ENCODE assay signal across 11 cellular contexts in genomic region chr14:68733086-68733621, GRCh38. TPM values are rescaled to one million over a fixed set of nuclear protein-coding genes. Genes with fewer than 3 reads are reported as not detected.
DNase-seq lines count a peak whose midpoint lies in the region; ATAC-seq and TF ChIP-seq lines count a peak whose summit lies in the region.
"Had no signal": no experiment of that assay in that cellular context is flagged by ENCODE, and none has a peak within 500 bp of the region (broad histone marks: within the 10 kb centered on the region; RNA-seq: fewer than 3 reads in every experiment).

No MANE protein-coding gene starts in this region.

- H3K4me3 Mint-ChIP-seq in activated naive CD8-positive, alpha-beta T cell treated with anti-CD3 and anti-CD28 coated beads for 36 hours: peak overlapping the region; percentile 49
- H3K4me3 Mint-ChIP-seq: HFFc6 had no signal

- TF ChIP-seq POLR2A in vagina (IDR thresholded peaks at IDR 0.05): no peak

- no peaks in the 10 kb centered on the region for H3K9me3 Mint-ChIP-seq in activated naive CD8-positive, alpha-beta T cell treated with anti-CD3 and anti-CD28 coated beads for 36 hours
- H3K9me3 Mint-ChIP-seq: HFFc6 had no signal

- intact Hi-C loops in vagina (cut with DNase I): no loop called here

- no peaks in the 10 kb centered on the region for H3K9me3 ChIP-seq in vagina

- H3K27ac ChIP-seq in vagina: no peak overlapping the region

- H3K36me3 ChIP-seq in vagina: no peaks in the 10 kb centered on the region

- no peaks in the 10 kb centered on the region for H3K27me3 ChIP-seq in vagina

- DNase-seq in AG10803 (ENCODE audit: low read depth) (peak; percentile 21), medulla oblongata (ENCODE audit: extremely low spot score) (peak; percentile 76), vagina (ENCODE audit: extremely low spot score in 2 of 2) (no peak)
- DNase-seq in activated naive CD8-positive, alpha-beta T cell treated with anti-CD3 and anti-CD28 coated beads for 36 hours: peak; percentile 21
- DNase-seq in stimulated activated naive CD4-positive, alpha-beta T cell (lab: John Stamatoyannopoulos, UW): no peak
- DNase-seq: DND-41, HFFc6, NCI-H2081 had no signal

- H3K4me3 ChIP-seq in AG10803 (ENCODE audit: low read length) (no peak overlapping the region), vagina (no peak overlapping the region)

- TF ChIP-seq CTCF in AG10803 (conservative IDR thresholded peaks at IDR 0.05; ENCODE audit: low read length) (no peak), vagina (IDR thresholded peaks at IDR 0.05) (no peak)

- H3K4me1 ChIP-seq in vagina: peaks cover 36% of the 10 kb centered on the region

- no peaks in the 10 kb centered on the region for H3K27me3 Mint-ChIP-seq in activated naive CD8-positive, alpha-beta T cell treated with anti-CD3 and anti-CD28 coated beads for 36 hours

- peak overlapping the region; percentile 93 for H3K27ac Mint-ChIP-seq in activated naive CD8-positive, alpha-beta T cell treated with anti-CD3 and anti-CD28 coated beads for 36 hours
- H3K27ac Mint-ChIP-seq: HFFc6 had no signal

- peaks cover 54% of the 10 kb centered on the region for H3K4me1 Mint-ChIP-seq in activated naive CD8-positive, alpha-beta T cell treated with anti-CD3 and anti-CD28 coated beads for 36 hours

- no peaks in the 10 kb centered on the region for H3K36me3 Mint-ChIP-seq in activated naive CD8-positive, alpha-beta T cell treated with anti-CD3 and anti-CD28 coated beads for 36 hours

- ATAC-seq in HG02852 (IDR thresholded peaks at IDR 0.05; ENCODE audit: unreplicated experiment) (peak; percentile 54), HG02759 (IDR thresholded peaks at IDR 0.05; ENCODE audit: unreplicated experiment) (no peak), GM21619 (IDR thresholded peaks at IDR 0.05; ENCODE audit: unreplicated experiment) (no peak)

RNA-seq across cellular contexts. Expression of gene ZFP36L1, which starts 59.7 kb away (rescaled TPM):
- 10 to 100 TPM; 84.4 to 86.2 TPM for total RNA-seq in activated naive CD8-positive, alpha-beta T cell treated with anti-CD3 and anti-CD28 coated beads for 36 hours
- total RNA-seq in vagina: 1,405 TPM

Comparison
In these comparisons a context has a peak if more than half of its experiments do, and no peak if none do; other contexts are left out.
1. DNase-seq: peak in AG10803 (single experiment), activated naive CD8-positive, alpha-beta T cell treated with anti-CD3 and anti-CD28 coated beads for 36 hours (single experiment) and medulla oblongata (single experiment); none in stimulated activated naive CD4-positive, alpha-beta T cell (0 of 6) and vagina (0 of 2).
2. RNA of gene ZFP36L1, which starts 59.7 kb away (total RNA-seq): 1,405 TPM in vagina (single experiment); 84.4 to 86.2 TPM in activated naive CD8-positive, alpha-beta T cell treated with anti-CD3 and anti-CD28 coated beads for 36 hours; every median in the first group is over 10 times any median in the second.